ENCODE assay signal across 8 cellular contexts in genomic region chr10:43409385-43410109, GRCh38. TPM values are rescaled to one million over a fixed set of nuclear protein-coding genes. Genes with fewer than 3 reads are reported as not detected.
DNase-seq lines count a peak whose midpoint lies in the region; ATAC-seq and TF ChIP-seq lines count a peak whose summit lies in the region.

No MANE protein-coding gene starts in this region.

- peak overlapping the region; percentile 95 for H3K4me3 Mint-ChIP-seq in activated B cell treated with CpG ODN at 0.5 μM for 24 hours
- H3K4me3 Mint-ChIP-seq in stimulated activated naive B cell treated with anti-CD40 and anti-IgM and Interleukin-4, amounts not matched to agents 10 μg/mL and 1 μg/mL and 100 μg/mL, for 72 hours = peak overlapping the region; percentile 94 to 96

- no peaks in the 10 kb centered on the region for H3K9me3 Mint-ChIP-seq in activated B cell treated with CpG ODN at 0.5 μM for 24 hours
- H3K9me3 Mint-ChIP-seq in stimulated activated naive B cell treated with anti-CD40 and anti-IgM and Interleukin-4, amounts not matched to agents 10 μg/mL and 1 μg/mL and 100 μg/mL, for 72 hours = no peaks in the 10 kb centered on the region

- peak overlapping the region; percentile 98 for H3K27ac Mint-ChIP-seq in activated B cell treated with CpG ODN at 0.5 μM for 24 hours
- H3K27ac Mint-ChIP-seq in stimulated activated naive B cell treated with anti-CD40 and anti-IgM and Interleukin-4, amounts not matched to agents 10 μg/mL and 1 μg/mL and 100 μg/mL, for 72 hours = peak overlapping the region; percentile 99

- POLR2A ChIA-PET in activated B cell treated with CpG ODN at 0.5 μM for 24 hours (lab: Charles Lee) = interaction anchor here (0.5 to 5.3 kb wide), 19 partner anchors 9 to 656 kb away, joined by 3 to 128 read pairs (median 8); partner anchors contain the start of genes CSGALNACT2, ZNF32 and ZNF487

- H3K4me1 ChIP-seq in mononuclear cell (ENCODE audit: insufficient read depth, low read length) = peaks cover 29% of the 10 kb centered on the region

- peaks cover 28% of the 10 kb centered on the region for H3K4me1 Mint-ChIP-seq in activated B cell treated with CpG ODN at 0.5 μM for 24 hours
- H3K4me1 Mint-ChIP-seq in stimulated activated naive B cell treated with anti-CD40 and anti-IgM and Interleukin-4, amounts not matched to agents 10 μg/mL and 1 μg/mL and 100 μg/mL, for 72 hours = peaks cover 11 to 45% of the 10 kb centered on the region in 2 donors

- intact Hi-C loops in activated B cell treated with CpG ODN at 0.5 μM for 24 hours (cut with micrococcal nuclease) = loop anchor here (1.0 to 5.0 kb wide), 5 partner anchors 11 to 857 kb away; partner anchors contain the start of genes ZNF239 and ZNF32

- CTCF ChIA-PET in activated B cell treated with CpG ODN at 0.5 μM for 24 hours (lab: Charles Lee) = no interaction called here

- H3K27me3 ChIP-seq in mononuclear cell (ENCODE audit: insufficient read depth, low read length) = no peaks in the 10 kb centered on the region

- H3K9me3 ChIP-seq in mononuclear cell (ENCODE audit: low read depth, low read length) = no peaks in the 10 kb centered on the region

- peaks cover 16% of the 10 kb centered on the region for H3K36me3 Mint-ChIP-seq in activated B cell treated with CpG ODN at 0.5 μM for 24 hours (ENCODE audit: low read depth)
- peaks cover 22 to 32% of the 10 kb centered on the region in 2 donors for H3K36me3 Mint-ChIP-seq in stimulated activated naive B cell treated with anti-CD40 and anti-IgM and Interleukin-4, amounts not matched to agents 10 μg/mL and 1 μg/mL and 100 μg/mL, for 72 hours

- TF ChIP-seq CTCF in AG09309 (IDR thresholded peaks at IDR 0.05; ENCODE audit: control insufficient read depth, insufficient read depth, low read depth, low read length, missing control alignments) (no peak), HFF-Myc (IDR thresholded peaks at IDR 0.05; ENCODE audit: low read depth, low read length, missing control alignments) (no peak), activated B cell treated with CpG ODN at 0.5 μM for 24 hours (IDR thresholded peaks at IDR 0.05) (no peak)

- peak; percentile 2 for ATAC-seq in activated B cell treated with CpG ODN at 0.5 μM for 24 hours (ENCODE audit: low read depth)
- peak; percentile 18 to 33 for ATAC-seq in stimulated activated naive B cell treated with anti-CD40 and anti-IgM and Interleukin-4, amounts not matched to agents 10 μg/mL and 1 μg/mL and 100 μg/mL, for 72 hours (replicated peaks)
- ATAC-seq in GM21619 (IDR thresholded peaks at IDR 0.05; ENCODE audit: unreplicated experiment) = no peak

- H3K27ac ChIP-seq in cingulate gyrus (ENCODE audit: low read depth, low read length) = peak overlapping the region; percentile 99

- peak overlapping the region; percentile 87 for H3K4me3 ChIP-seq in AG09309 (ENCODE audit: control insufficient read depth, low read depth, low read length)
- H3K4me3 ChIP-seq in HFF-Myc (replicated peaks; ENCODE audit: low read depth, low read length) = peak overlapping the region; percentile 92
- H3K4me3 ChIP-seq in mononuclear cell (ENCODE audit: low read length) = peak overlapping the region; percentile 83

- DNase-seq in AG09309 (ENCODE audit: low read depth) = no peak
- no peak for DNase-seq in HFF-Myc (ENCODE audit: extremely low read depth, low read depth)
- DNase-seq in activated B cell treated with CpG ODN at 0.5 μM for 24 hours = peak; percentile 43
- peak; percentile 66 for DNase-seq in stimulated activated naive B cell treated with anti-CD40 and anti-IgM and Interleukin-4, amounts not matched to agents 10 μg/mL and 1 μg/mL and 100 μg/mL, for 72 hours
- no peak for DNase-seq in kidney glomerular epithelial cell (lab: John Stamatoyannopoulos, UW)

- H3K27me3 Mint-ChIP-seq in activated B cell treated with CpG ODN at 0.5 μM for 24 hours = no peaks in the 10 kb centered on the region
- H3K27me3 Mint-ChIP-seq in stimulated activated naive B cell treated with anti-CD40 and anti-IgM and Interleukin-4, amounts not matched to agents 10 μg/mL and 1 μg/mL and 100 μg/mL, for 72 hours = no peaks in the 10 kb centered on the region

RNA-seq across cellular contexts. Expression of gene HNRNPF, which starts 0.6 kb away (rescaled TPM):
- total RNA-seq in activated B cell treated with CpG ODN at 0.5 μM for 24 hours = 253 and 255 TPM in 2 replicates
- total RNA-seq in mononuclear cell = 118 TPM

RNA-seq across cellular contexts. Expression of gene ZNF487, which starts 27.4 kb away (rescaled TPM):
- total RNA-seq in activated B cell treated with CpG ODN at 0.5 μM for 24 hours (2.9 and 3.4 TPM in 2 replicates), mononuclear cell (13.1 TPM)

RNA-seq across cellular contexts. Expression of gene FXYD4, which starts 38.1 kb away (rescaled TPM):
- total RNA-seq in activated B cell treated with CpG ODN at 0.5 μM for 24 hours (not detected in 2 replicates), mononuclear cell (not detected)

Comparison
In these comparisons a context has a peak if more than half of its experiments do, and no peak if none do; other contexts are left out.
1. DNase-seq: peak in activated B cell treated with CpG ODN at 0.5 μM for 24 hours (single experiment) and stimulated activated naive B cell treated with anti-CD40 and anti-IgM and Interleukin-4, amounts not matched to agents 10 μg/mL and 1 μg/mL and 100 μg/mL, for 72 hours (single experiment); none in AG09309 (single experiment), HFF-Myc (single experiment) and kidney glomerular epithelial cell (single experiment).
2. Peak in every context shown above with its lines, with median percentiles within 50 percentile points of each other: H3K4me3 ChIP-seq.